Comparison of ENCODE assay signal across 8 cellular contexts in the genomic region with DNA sequence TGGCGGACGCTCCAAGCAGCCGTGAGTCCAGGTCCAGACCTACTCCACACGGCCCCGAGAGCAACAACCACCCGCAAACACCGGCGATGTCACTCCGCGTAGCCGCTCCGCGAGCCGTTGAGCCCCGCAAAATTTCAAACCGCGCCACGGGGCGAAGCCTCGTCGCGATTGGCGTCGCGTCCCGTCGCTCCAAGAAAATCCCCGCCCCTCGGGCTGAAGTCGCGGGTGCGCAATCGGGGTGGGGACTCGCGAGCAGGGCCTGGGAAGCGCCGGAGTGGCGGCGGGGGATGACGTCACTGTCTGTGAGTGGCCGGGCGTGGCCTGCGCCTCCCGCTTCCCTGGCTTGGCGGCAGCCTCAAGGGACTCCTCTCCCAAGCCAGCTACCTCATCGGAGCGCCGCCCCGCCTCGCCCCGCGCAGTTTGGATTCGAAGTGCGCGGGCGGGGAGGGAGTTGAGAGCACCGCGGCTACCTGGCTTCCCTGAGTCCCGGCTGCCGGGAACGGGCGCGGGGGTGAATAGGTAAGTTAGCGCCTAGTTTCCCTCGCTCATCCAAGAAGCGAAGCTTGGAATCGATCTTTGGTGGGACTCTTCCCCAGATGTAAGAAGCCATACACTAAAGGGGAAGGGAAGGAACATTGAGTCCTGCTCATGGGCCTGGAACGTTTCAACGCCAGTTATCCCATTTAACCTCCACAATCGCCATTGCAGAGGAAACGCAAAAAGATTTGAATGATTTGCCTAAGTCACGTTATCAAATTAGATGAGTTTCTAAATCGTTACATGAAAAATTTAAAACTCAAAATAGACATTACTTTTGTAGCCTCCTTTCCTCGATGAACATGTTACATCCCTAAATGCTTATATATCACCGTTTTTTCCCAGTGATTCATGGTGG. TPM values are rescaled to one million over a fixed set of nuclear protein-coding genes. Genes with fewer than 3 reads are reported as not detected.
DNase-seq lines count a peak whose midpoint lies in the region; ATAC-seq and TF ChIP-seq lines count a peak whose summit lies in the region.

Gene PRC1 (minus strand): TSS at position 119 of the 895 bp plus-strand sequence. CDS start 118 bp downstream, at position 1.

- H3K9me3 Mint-ChIP-seq in activated T-cell treated with anti-CD3 and anti-CD28 coated beads, Interleukin-2, amount 50 U/mL, for 24 hours = no peaks in the 10 kb centered on the region

- H3K4me3 Mint-ChIP-seq in activated T-cell treated with anti-CD3 and anti-CD28 coated beads, Interleukin-2, amount 50 U/mL, for 24 hours = peak within 1 kb of the TSS; percentile 100

- H3K9ac ChIP-seq in mucosa of stomach (ENCODE audit: low read length) = peak within 1 kb of the TSS; percentile 88

- no peaks in the 10 kb centered on the region for H3K27me3 Mint-ChIP-seq in activated T-cell treated with anti-CD3 and anti-CD28 coated beads, Interleukin-2, amount 50 U/mL, for 24 hours

- no peaks in the 10 kb centered on the region for H3K36me3 ChIP-seq in mucosa of stomach (ENCODE audit: control insufficient read depth, insufficient read depth, low read length)

- peak within 1 kb of the TSS; percentile 100 for H3K27ac Mint-ChIP-seq in activated T-cell treated with anti-CD3 and anti-CD28 coated beads, Interleukin-2, amount 50 U/mL, for 24 hours

- no peaks in the 10 kb centered on the region for H3K27me3 ChIP-seq in mucosa of stomach (ENCODE audit: control insufficient read depth, insufficient read depth, low read length)

- H3K4me1 ChIP-seq in mucosa of stomach (ENCODE audit: control insufficient read depth, insufficient read depth, low read length) = peaks cover 4% of the 10 kb centered on the region

- peaks cover 28% of the 10 kb centered on the region for H3K4me1 Mint-ChIP-seq in activated T-cell treated with anti-CD3 and anti-CD28 coated beads, Interleukin-2, amount 50 U/mL, for 24 hours (ENCODE audit: low read depth)

- in situ Hi-C loops in KBM-7 (cut with MboI; ENCODE audit: low pct_unique_long_range_greater_than_20kb, low sequenced_read_pairs) = no loop called here

- peak; percentile 94 for ATAC-seq in GM21717 (IDR thresholded peaks at IDR 0.05; ENCODE audit: unreplicated experiment)

- H3K36me3 Mint-ChIP-seq in activated T-cell treated with anti-CD3 and anti-CD28 coated beads, Interleukin-2, amount 50 U/mL, for 24 hours (ENCODE audit: low read depth) = peaks cover 56% of the 10 kb centered on the region

- H3K9me3 ChIP-seq in mucosa of stomach (ENCODE audit: control insufficient read depth, low read length) = no peaks in the 10 kb centered on the region

- TF ChIP-seq POLR2A in erythroblast (IDR thresholded peaks at IDR 0.05; ENCODE audit: low read length) = peak; percentile 95

- peak within 1 kb of the TSS; percentile 80 for H3K4me3 ChIP-seq in mucosa of stomach (ENCODE audit: low read length)

- DNase-seq in DMS153 treated with DMSO at 0.1 percent for 48 hours (lab: John Stamatoyannopoulos, UW; ENCODE audit: unreplicated experiment) (peak; percentile 69), KBM-7 (peak; percentile 99), erythroblast (lab: John Stamatoyannopoulos, UW) (peak; percentile 99 to 100)
- peak; percentile 97 for DNase-seq in activated T-cell treated with anti-CD3 and anti-CD28 coated beads, Interleukin-2, amount 50 U/mL, for 24 hours
- DNase-seq in stimulated activated CD8-positive, alpha-beta memory T cell treated with anti-CD3 and anti-CD28 coated beads, Interleukin-7, amount 100 ng/mL, for 1 hour (ENCODE audit: low read depth in 2 of 2) = peak; percentile 93 to 96

TF ChIP-seq in PFSK-1, 5 proteins besides CTCF, POLR2A, EP300 and RAD21:
- TF ChIP-seq REST (IDR thresholded peaks at IDR 0.05; ENCODE audit: insufficient read depth in 1 of 2, low read depth in 2 of 2, low read length in 2 of 2) = no peak
- TF ChIP-seq FOXP2 (optimal IDR thresholded peaks at IDR 0.05; ENCODE audit: borderline replicate concordance, extremely low read depth, extremely low read length, insufficient read depth) = peak; percentile 92
- no peak for TF ChIP-seq TAF1 (IDR thresholded peaks at IDR 0.05; ENCODE audit: borderline replicate concordance, insufficient read depth, low read length)
- peak; percentile 54; the same call in 1 of the 2 replicates for TF ChIP-seq SIN3A (IDR thresholded peaks at IDR 0.05; ENCODE audit: borderline replicate concordance, insufficient read depth, low read length)
- TF ChIP-seq POLR2AphosphoS5 (IDR thresholded peaks at IDR 0.05; ENCODE audit: low read depth, low read length) = peak; percentile 81
TF ChIP-seq in PFSK-1: peak in this region for 3.

RNA-seq across cellular contexts. Expression of gene PRC1, which starts in this region (rescaled TPM):
- polyA plus RNA-seq in PFSK-1 (2012; ENCODE audit: insufficient read length, low read depth) = 116 TPM

Comparison
In these comparisons a context has a peak if more than half of its experiments do, and no peak if none do; other contexts are left out.
1. Peak in every context shown above with its lines: DNase-seq, ATAC-seq and H3K4me3 ChIP-seq.